ENCODE assay signal across 8 cellular contexts in genomic region chr5:138641547-138642298, GRCh38.
DNase-seq lines count a peak whose midpoint lies in the region; ATAC-seq, FAIRE-seq and TF ChIP-seq lines count a peak whose summit lies in the region.

No MANE protein-coding gene starts in this region.

- ATAC-seq in lower lobe of right lung = peak; percentile 80 to 81

- H3K27ac ChIP-seq in dorsolateral prefrontal cortex (peak overlapping the region in 40 of 59 donors; percentile 2 to 81 (median 58)), lower lobe of right lung (no peak overlapping the region)

- TF ChIP-seq CTCF in dorsolateral prefrontal cortex (IDR thresholded peaks at IDR 0.05 in 54 of 56, conservative IDR thresholded peaks at IDR 0.05 in 2 of 56; ENCODE audit: low read depth in 1 of 56, partially characterized antibody in 56 of 56) (peak; percentile 60 to 91 (median 82)), lower lobe of right lung (IDR thresholded peaks at IDR 0.05) (peak; percentile 84)

- no peaks in the 10 kb centered on the region for H3K36me3 ChIP-seq in lower lobe of right lung

- intact Hi-C loops in dorsolateral prefrontal cortex (cut with DNase I) (loop anchor here (2.0 to 10.0 kb wide), 3 partner anchors 226 to 623 kb away; no protein-coding TSS in a partner anchor), lower lobe of right lung (cut with DNase I) (no loop called here)

- H3K4me3 ChIP-seq in dorsolateral prefrontal cortex = no peak overlapping the region
- H3K4me3 ChIP-seq in lower lobe of right lung = no peak overlapping the region

- H3K4me1 ChIP-seq in lower lobe of right lung = peaks cover 5% of the 10 kb centered on the region

- no peak for FAIRE-seq in frontal cortex (lab: Jason Lieb, UNC)

- no peaks in the 10 kb centered on the region for H3K27me3 ChIP-seq in dorsolateral prefrontal cortex
- no peaks in the 10 kb centered on the region for H3K27me3 ChIP-seq in lower lobe of right lung (ENCODE audit: low read depth)

- DNase-seq in NK-92 treated with Interleukin-12 subunit alpha and Interleukin-12 subunit beta, amount 100 ng/mL, for 24 hours (lab: John Stamatoyannopoulos, UW) = peak; percentile 50
- DNase-seq in NK-92 (lab: John Stamatoyannopoulos, UW; ENCODE audit: unreplicated experiment) = no peak
- peak; percentile 40 for DNase-seq in NCI-H510A (lab: John Stamatoyannopoulos, UW)
- peak; percentile 74 for DNase-seq in activated CD4-positive, alpha-beta T cell treated with anti-CD3 and anti-CD28 coated beads, Interleukin-2, amount 50 U/mL, for 1 hour
- peak in 9 of 10 donors; percentile 22 to 86 (median 77) for DNase-seq in dorsolateral prefrontal cortex
- DNase-seq in lower lobe of right lung = peak; percentile 75
- DNase-seq in stimulated activated CD8-positive, alpha-beta memory T cell treated with anti-CD3 and anti-CD28 coated beads, Interleukin-12 subunit alpha, Interleukin-12 subunit beta, amount 100 ng/mL, for 24 hours (ENCODE audit: extremely low read depth) = peak; percentile 45
- no peak for DNase-seq in frontal cortex (ENCODE audit: low spot score in 2 of 2)

- no peaks in the 10 kb centered on the region for H3K9me3 ChIP-seq in lower lobe of right lung

Comparison
In these comparisons a context has a peak if more than half of its experiments do, and no peak if none do; other contexts are left out.
1. DNase-seq: peak in NK-92 treated with Interleukin-12 subunit alpha and Interleukin-12 subunit beta, amount 100 ng/mL, for 24 hours (single experiment), NCI-H510A (single experiment), activated CD4-positive, alpha-beta T cell treated with anti-CD3 and anti-CD28 coated beads, Interleukin-2, amount 50 U/mL, for 1 hour (single experiment), dorsolateral prefrontal cortex (9 of 10), lower lobe of right lung (single experiment) and stimulated activated CD8-positive, alpha-beta memory T cell treated with anti-CD3 and anti-CD28 coated beads, Interleukin-12 subunit alpha, Interleukin-12 subunit beta, amount 100 ng/mL, for 24 hours (single experiment); none in NK-92 (single experiment) and frontal cortex (0 of 2).